In the genomic region with DNA sequence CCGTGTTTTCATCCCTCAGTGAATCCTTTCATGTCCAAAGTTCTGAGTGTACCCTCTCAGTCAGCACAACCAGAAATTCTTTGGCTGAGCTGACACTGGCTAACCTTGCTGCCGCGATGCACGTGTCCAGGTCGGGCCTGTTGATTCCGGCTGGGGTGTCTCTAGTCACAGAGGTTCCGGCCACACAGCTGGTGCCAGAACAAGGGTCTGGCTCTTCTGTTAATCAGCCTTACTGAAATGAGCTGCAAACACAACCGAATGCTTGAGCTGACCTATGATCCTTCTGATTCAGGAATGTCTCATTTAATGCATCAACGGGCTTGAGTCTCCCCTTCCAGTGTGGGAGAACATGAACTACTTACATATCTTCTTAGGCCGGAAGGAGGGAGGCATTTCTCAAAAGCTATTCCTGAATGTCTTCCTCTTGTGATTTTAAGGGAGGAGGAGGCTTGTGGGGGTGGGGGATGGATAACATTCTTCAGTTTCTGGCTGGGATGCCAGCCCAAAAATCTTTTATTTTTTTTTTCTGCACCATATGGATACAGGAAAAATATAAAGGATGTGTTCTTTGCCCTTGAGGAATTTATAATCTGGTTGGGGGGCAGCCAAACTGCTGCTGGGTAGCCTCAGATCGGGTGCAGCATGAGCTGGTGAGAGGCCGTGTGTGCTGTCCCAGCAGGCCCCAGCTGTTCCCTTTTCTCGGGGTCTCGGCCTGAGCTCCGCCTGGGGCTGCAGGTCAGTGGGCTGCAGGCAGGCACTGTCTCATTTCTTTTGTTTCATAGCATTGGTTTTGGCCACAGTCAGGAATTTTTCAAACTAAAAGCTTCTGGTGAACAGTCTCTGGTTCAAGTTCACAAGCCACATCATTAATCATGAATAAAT, we compare ENCODE assay signal across 8 cellular contexts.
DNase-seq lines count a peak whose midpoint lies in the region; ATAC-seq and TF ChIP-seq lines count a peak whose summit lies in the region.

No MANE protein-coding gene starts in this region.

- H3K27ac ChIP-seq in liver (ENCODE audit: low read depth in 1 of 2, low read length in 2 of 2) = no peak overlapping the region
- H3K27ac ChIP-seq in thyroid gland = peak overlapping the region; percentile 85 to 92 (median 86)

- H3K4me3 ChIP-seq in liver (ENCODE audit: low read depth in 1 of 3, low read length in 3 of 3) (no peak overlapping the region), thyroid gland (replicated peaks in 1 of 3) (no peak overlapping the region)

- H3K9me3 ChIP-seq in liver (ENCODE audit: control insufficient read depth in 4 of 4, low read length in 3 of 4) (no peaks in the 10 kb centered on the region), thyroid gland (no peaks in the 10 kb centered on the region)

- POLR2A ChIA-PET in activated CD8-positive, alpha-beta T cell treated with anti-CD3 and anti-CD28 coated beads for 36 hours (lab: Charles Lee) = interaction anchor here (0.7 kb wide), 2 partner anchors 87 to 490 kb away, joined by 4 to 6 read pairs; no protein-coding TSS in a partner anchor

- 79% methylated on average over 15 of the region's 15 CpGs for WGBS in liver
- 22 to 32% methylated on average over 15 of the region's 15 CpGs for WGBS in thyroid gland, 2 donors

- H3K27me3 ChIP-seq in liver (ENCODE audit: control insufficient read depth in 4 of 4, insufficient read depth in 4 of 4, low read length in 3 of 4) (no peaks in the 10 kb centered on the region), thyroid gland (no peaks in the 10 kb centered on the region)

- no peak overlapping the region for H3K9ac ChIP-seq in liver (ENCODE audit: low read depth in 1 of 2, low read length in 2 of 2)

- H3K27ac Mint-ChIP-seq in activated CD8-positive, alpha-beta T cell treated with anti-CD3 and anti-CD28 coated beads for 36 hours = no peak overlapping the region
- H3K27ac Mint-ChIP-seq in stimulated activated memory B cell treated with anti-CD40 and anti-IgM and Interleukin-4, amounts not matched to agents 10 μg/mL and 1 μg/mL and 100 μg/mL, for 72 hours = no peak overlapping the region

- H3K4me3 Mint-ChIP-seq in activated CD8-positive, alpha-beta T cell treated with anti-CD3 and anti-CD28 coated beads for 36 hours = no peak overlapping the region
- no peak overlapping the region for H3K4me3 Mint-ChIP-seq in stimulated activated memory B cell treated with anti-CD40 and anti-IgM and Interleukin-4, amounts not matched to agents 10 μg/mL and 1 μg/mL and 100 μg/mL, for 72 hours

- ATAC-seq in activated CD8-positive, alpha-beta T cell treated with anti-CD3 and anti-CD28 coated beads for 36 hours = no peak
- ATAC-seq in stimulated activated memory B cell treated with anti-CD40 and anti-IgM and Interleukin-4, amounts not matched to agents 10 μg/mL and 1 μg/mL and 100 μg/mL, for 72 hours = no peak
- ATAC-seq in HG03025 (IDR thresholded peaks at IDR 0.05; ENCODE audit: low FRiP score, unreplicated experiment) = no peak

- TF ChIP-seq RAD21 in liver (IDR thresholded peaks at IDR 0.05) = peak; percentile 45 to 56

- no peaks in the 10 kb centered on the region for H3K27me3 Mint-ChIP-seq in activated CD8-positive, alpha-beta T cell treated with anti-CD3 and anti-CD28 coated beads for 36 hours
- H3K27me3 Mint-ChIP-seq in stimulated activated memory B cell treated with anti-CD40 and anti-IgM and Interleukin-4, amounts not matched to agents 10 μg/mL and 1 μg/mL and 100 μg/mL, for 72 hours = no peaks in the 10 kb centered on the region

- H3K36me3 ChIP-seq in liver (ENCODE audit: control insufficient read depth in 4 of 4, insufficient read depth in 3 of 4, low read depth in 1 of 4, low read length in 3 of 4) (no peaks in the 10 kb centered on the region), thyroid gland (no peaks in the 10 kb centered on the region)

- TF ChIP-seq POLR2A in thyroid gland (IDR thresholded peaks at IDR 0.05) = peak in 1 of 2 donors; percentile 42

- H3K4me1 ChIP-seq in liver (ENCODE audit: control insufficient read depth in 4 of 4, insufficient read depth in 4 of 4, low read length in 3 of 4) (peaks cover 0 to 12% (median 5%) of the 10 kb centered on the region in 4 donors), thyroid gland (peaks cover 34 to 45% of the 10 kb centered on the region in 2 donors)

- H3K4me1 Mint-ChIP-seq in activated CD8-positive, alpha-beta T cell treated with anti-CD3 and anti-CD28 coated beads for 36 hours (ENCODE audit: low read depth) = peaks cover 3% of the 10 kb centered on the region
- no peaks in the 10 kb centered on the region for H3K4me1 Mint-ChIP-seq in stimulated activated memory B cell treated with anti-CD40 and anti-IgM and Interleukin-4, amounts not matched to agents 10 μg/mL and 1 μg/mL and 100 μg/mL, for 72 hours

- CTCF ChIA-PET in activated CD8-positive, alpha-beta T cell treated with anti-CD3 and anti-CD28 coated beads for 36 hours (lab: Charles Lee) = interaction anchor here (0.7 to 0.8 kb wide), 3 partner anchors 10 to 26 kb away, joined by 3 to 4 read pairs (median 3); no protein-coding TSS in a partner anchor

- intact Hi-C loops in thyroid gland (cut with DNase I) = loop anchor here (10.0 kb wide), 1 partner anchor 152 kb away; no protein-coding TSS in a partner anchor
- intact Hi-C loops in activated CD8-positive, alpha-beta T cell treated with anti-CD3 and anti-CD28 coated beads for 36 hours (cut with micrococcal nuclease) = no loop called here

- no peaks in the 10 kb centered on the region for H3K36me3 Mint-ChIP-seq in activated CD8-positive, alpha-beta T cell treated with anti-CD3 and anti-CD28 coated beads for 36 hours (ENCODE audit: low read depth)
- H3K36me3 Mint-ChIP-seq in stimulated activated memory B cell treated with anti-CD40 and anti-IgM and Interleukin-4, amounts not matched to agents 10 μg/mL and 1 μg/mL and 100 μg/mL, for 72 hours = no peaks in the 10 kb centered on the region

- TF ChIP-seq CTCF in liver (IDR thresholded peaks at IDR 0.05; ENCODE audit: low read depth, low read length, missing input control) = no peak
- TF ChIP-seq CTCF in thyroid gland (IDR thresholded peaks at IDR 0.05) = no peak
- TF ChIP-seq CTCF in activated CD8-positive, alpha-beta T cell treated with anti-CD3 and anti-CD28 coated beads for 36 hours (IDR thresholded peaks at IDR 0.05) = no peak

- DNase-seq in LHCN-M2 (ENCODE audit: low read depth) = peak; percentile 78
- DNase-seq in dedifferentiated amniotic fluid mesenchymal stem cell (ENCODE audit: extremely low spot score) = peak; percentile 93
- peak; percentile 94 to 96 for DNase-seq in thyroid gland
- no peak for DNase-seq in activated CD8-positive, alpha-beta T cell treated with anti-CD3 and anti-CD28 coated beads for 36 hours
- no peak for DNase-seq in NCI-H526 (lab: John Stamatoyannopoulos, UW)

- H3K9me3 Mint-ChIP-seq in activated CD8-positive, alpha-beta T cell treated with anti-CD3 and anti-CD28 coated beads for 36 hours = no peaks in the 10 kb centered on the region
- H3K9me3 Mint-ChIP-seq in stimulated activated memory B cell treated with anti-CD40 and anti-IgM and Interleukin-4, amounts not matched to agents 10 μg/mL and 1 μg/mL and 100 μg/mL, for 72 hours = no peaks in the 10 kb centered on the region

TF ChIP-seq in liver, 16 proteins besides CTCF, POLR2A, EP300 and RAD21 (continues in another document):
- peak; percentile 93 for TF ChIP-seq NR2F2 (IDR thresholded peaks at IDR 0.05)
- TF ChIP-seq EGR1 (IDR thresholded peaks at IDR 0.05; ENCODE audit: low read depth in 2 of 2) = no peak
- no peak for TF ChIP-seq JUND (IDR thresholded peaks at IDR 0.05)
- no peak for TF ChIP-seq GABPA (IDR thresholded peaks at IDR 0.05 in 1 of 2, conservative IDR thresholded peaks at IDR 0.05 in 1 of 2)
- no peak for TF ChIP-seq YY1 (IDR thresholded peaks at IDR 0.05)
- TF ChIP-seq, protein P1, sequence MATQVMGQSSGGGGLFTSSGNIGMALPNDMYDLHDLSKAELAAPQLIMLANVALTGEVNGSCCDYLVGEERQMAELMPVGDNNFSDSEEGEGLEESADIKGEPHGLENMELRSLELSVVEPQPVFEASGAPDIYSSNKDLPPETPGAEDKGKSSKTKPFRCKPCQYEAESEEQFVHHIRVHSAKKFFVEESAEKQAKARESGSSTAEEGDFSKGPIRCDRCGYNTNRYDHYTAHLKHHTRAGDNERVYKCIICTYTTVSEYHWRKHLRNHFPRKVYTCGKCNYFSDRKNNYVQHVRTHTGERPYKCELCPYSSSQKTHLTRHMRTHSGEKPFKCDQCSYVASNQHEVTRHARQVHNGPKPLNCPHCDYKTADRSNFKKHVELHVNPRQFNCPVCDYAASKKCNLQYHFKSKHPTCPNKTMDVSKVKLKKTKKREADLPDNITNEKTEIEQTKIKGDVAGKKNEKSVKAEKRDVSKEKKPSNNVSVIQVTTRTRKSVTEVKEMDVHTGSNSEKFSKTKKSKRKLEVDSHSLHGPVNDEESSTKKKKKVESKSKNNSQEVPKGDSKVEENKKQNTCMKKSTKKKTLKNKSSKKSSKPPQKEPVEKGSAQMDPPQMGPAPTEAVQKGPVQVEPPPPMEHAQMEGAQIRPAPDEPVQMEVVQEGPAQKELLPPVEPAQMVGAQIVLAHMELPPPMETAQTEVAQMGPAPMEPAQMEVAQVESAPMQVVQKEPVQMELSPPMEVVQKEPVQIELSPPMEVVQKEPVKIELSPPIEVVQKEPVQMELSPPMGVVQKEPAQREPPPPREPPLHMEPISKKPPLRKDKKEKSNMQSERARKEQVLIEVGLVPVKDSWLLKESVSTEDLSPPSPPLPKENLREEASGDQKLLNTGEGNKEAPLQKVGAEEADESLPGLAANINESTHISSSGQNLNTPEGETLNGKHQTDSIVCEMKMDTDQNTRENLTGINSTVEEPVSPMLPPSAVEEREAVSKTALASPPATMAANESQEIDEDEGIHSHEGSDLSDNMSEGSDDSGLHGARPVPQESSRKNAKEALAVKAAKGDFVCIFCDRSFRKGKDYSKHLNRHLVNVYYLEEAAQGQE (IDR thresholded peaks at IDR 0.05) = no peak
- no peak for TF ChIP-seq HNF4A (conservative IDR thresholded peaks at IDR 0.05)
- TF ChIP-seq FOXA2 (IDR thresholded peaks at IDR 0.05) = no peak
- TF ChIP-seq, protein P2, sequence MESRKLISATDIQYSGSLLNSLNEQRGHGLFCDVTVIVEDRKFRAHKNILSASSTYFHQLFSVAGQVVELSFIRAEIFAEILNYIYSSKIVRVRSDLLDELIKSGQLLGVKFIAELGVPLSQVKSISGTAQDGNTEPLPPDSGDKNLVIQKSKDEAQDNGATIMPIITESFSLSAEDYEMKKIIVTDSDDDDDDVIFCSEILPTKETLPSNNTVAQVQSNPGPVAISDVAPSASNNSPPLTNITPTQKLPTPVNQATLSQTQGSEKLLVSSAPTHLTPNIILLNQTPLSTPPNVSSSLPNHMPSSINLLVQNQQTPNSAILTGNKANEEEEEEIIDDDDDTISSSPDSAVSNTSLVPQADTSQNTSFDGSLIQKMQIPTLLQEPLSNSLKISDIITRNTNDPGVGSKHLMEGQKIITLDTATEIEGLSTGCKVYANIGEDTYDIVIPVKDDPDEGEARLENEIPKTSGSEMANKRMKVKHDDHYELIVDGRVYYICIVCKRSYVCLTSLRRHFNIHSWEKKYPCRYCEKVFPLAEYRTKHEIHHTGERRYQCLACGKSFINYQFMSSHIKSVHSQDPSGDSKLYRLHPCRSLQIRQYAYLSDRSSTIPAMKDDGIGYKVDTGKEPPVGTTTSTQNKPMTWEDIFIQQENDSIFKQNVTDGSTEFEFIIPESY (IDR thresholded peaks at IDR 0.05) = no peak
- TF ChIP-seq HNF4G (IDR thresholded peaks at IDR 0.05) = no peak

Comparison
In these comparisons a context has a peak if more than half of its experiments do, and no peak if none do; other contexts are left out.
1. DNase-seq: peak in LHCN-M2 (single experiment), dedifferentiated amniotic fluid mesenchymal stem cell (single experiment) and thyroid gland (2 of 2); none in activated CD8-positive, alpha-beta T cell treated with anti-CD3 and anti-CD28 coated beads for 36 hours (single experiment) and NCI-H526 (0 of 2).
2. H3K27ac ChIP-seq: peak in thyroid gland (3 of 3); none in liver (0 of 2).